In the genomic region with DNA sequence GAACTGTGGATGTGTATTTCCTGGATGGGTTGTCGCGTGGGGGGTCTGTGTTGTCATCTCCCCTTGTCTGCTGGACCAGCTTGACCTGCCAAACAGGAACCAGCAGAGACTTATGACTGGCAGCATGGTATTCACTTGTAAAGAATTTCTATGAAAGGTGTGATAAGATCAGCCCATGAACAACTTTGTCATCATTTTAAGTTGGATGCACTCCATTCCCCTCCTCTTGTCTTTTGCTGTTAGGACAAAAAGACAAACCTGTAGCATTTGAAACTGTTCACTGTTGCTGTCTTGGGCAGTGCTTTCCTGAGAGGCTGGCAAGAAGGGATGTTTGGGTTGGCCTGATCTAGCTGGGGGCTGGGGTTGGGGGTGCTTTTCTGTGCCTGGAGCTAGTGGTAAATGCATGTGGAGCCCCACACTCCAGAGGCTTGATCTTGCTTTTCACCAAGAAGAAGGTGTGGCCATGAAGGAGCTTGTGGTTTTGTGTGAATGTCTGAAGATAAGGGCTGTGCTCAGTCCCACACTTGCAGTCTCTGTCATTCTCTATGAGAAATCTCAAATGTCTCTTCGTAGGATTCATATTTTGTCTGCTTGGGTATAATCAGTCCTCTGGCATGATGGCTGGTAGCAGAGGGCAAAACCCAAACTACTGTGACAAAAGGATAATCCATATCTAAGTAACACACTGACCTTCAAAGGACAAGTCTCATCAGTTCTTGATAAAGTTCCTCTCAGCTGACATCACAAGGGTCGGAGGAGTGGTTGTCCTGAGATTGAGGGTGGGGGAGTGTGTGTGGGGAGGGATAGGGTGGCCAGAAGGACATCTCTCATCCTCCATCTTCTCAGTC, we compare ENCODE assay signal across 13 cellular contexts. TPM values are rescaled to one million over a fixed set of nuclear protein-coding genes. Genes with fewer than 3 reads are reported as not detected.
DNase-seq lines count a peak whose midpoint lies in the region; ATAC-seq, FAIRE-seq and TF ChIP-seq lines count a peak whose summit lies in the region.
"Had no signal": no experiment of that assay in that cellular context is flagged by ENCODE, and none has a peak within 500 bp of the region (broad histone marks: within the 10 kb centered on the region; RNA-seq: fewer than 3 reads in every experiment).

No MANE protein-coding gene starts in this region.

- no peaks in the 10 kb centered on the region for H3K9me3 Mint-ChIP-seq in activated T-helper 17 cell treated with anti-CD3 and anti-CD28 coated beads, Interleukin-2, amount 50 U/mL, for 72 hours
- H3K9me3 Mint-ChIP-seq: CD8-positive, alpha-beta T cell had no signal

- in situ Hi-C loops in gastrocnemius medialis (cut with MboI; ENCODE audit: low sequenced_read_pairs in 4 of 4): no loop called here

- ATAC-seq in activated T-helper 17 cell treated with anti-CD3 and anti-CD28 coated beads, Interleukin-2, amount 50 U/mL, for 72 hours (replicated peaks): no peak
- ATAC-seq in upper lobe of right lung (no peak), gastrocnemius medialis (no peak)
- ATAC-seq: CD8-positive, alpha-beta T cell had no signal

- H3K36me3 ChIP-seq in upper lobe of right lung (peaks cover 32% of the 10 kb centered on the region), gastrocnemius medialis (peaks cover 0 to 48% of the 10 kb centered on the region in 2 donors)

- no peaks in the 10 kb centered on the region for H3K27me3 ChIP-seq in upper lobe of right lung
- H3K27me3 ChIP-seq in gastrocnemius medialis: no peaks in the 10 kb centered on the region

- TF ChIP-seq CTCF in upper lobe of right lung (IDR thresholded peaks at IDR 0.05) (no peak), gastrocnemius medialis (IDR thresholded peaks at IDR 0.05 in 4 of 5, conservative IDR thresholded peaks at IDR 0.05 in 1 of 5) (no peak)

- H3K4me3 ChIP-seq in upper lobe of right lung (no peak overlapping the region), gastrocnemius medialis (no peak overlapping the region)
- H3K4me3 ChIP-seq: coronary artery had no signal

- no peaks in the 10 kb centered on the region for H3K27me3 Mint-ChIP-seq in activated T-helper 17 cell treated with anti-CD3 and anti-CD28 coated beads, Interleukin-2, amount 50 U/mL, for 72 hours

- H3K9me3 ChIP-seq in upper lobe of right lung: no peaks in the 10 kb centered on the region
- no peaks in the 10 kb centered on the region for H3K9me3 ChIP-seq in gastrocnemius medialis

- H3K4me1 ChIP-seq in upper lobe of right lung: peaks cover 20% of the 10 kb centered on the region
- no peaks in the 10 kb centered on the region for H3K4me1 ChIP-seq in gastrocnemius medialis

- H3K4me3 Mint-ChIP-seq in activated T-helper 17 cell treated with anti-CD3 and anti-CD28 coated beads, Interleukin-2, amount 50 U/mL, for 72 hours: no peak overlapping the region
- H3K4me3 Mint-ChIP-seq: CD8-positive, alpha-beta T cell had no signal

- DNase-seq in AG08395 (ENCODE audit: low spot score) (peak; percentile 11), HUDEP-2 (lab: John Stamatoyannopoulos, UW; ENCODE audit: unreplicated experiment in 76 of 76) (peak in 72 of 76 experiments; percentile 17 to 97 (median 67)), islet precursor cell (peak; percentile 92), GM12892 (ENCODE audit: insufficient read length) (no peak), upper lobe of right lung (no peak), gastrocnemius medialis (no peak), NOMO-1 (lab: John Stamatoyannopoulos, UW; ENCODE audit: unreplicated experiment in 2 of 2) (no peak)
- DNase-seq: CD8-positive, alpha-beta T cell; NCI-H1694 had no signal

- no peak for FAIRE-seq in GM12892 (lab: Jason Lieb, UNC)
- FAIRE-seq: GM18507 had no signal

- peaks cover 24% of the 10 kb centered on the region for H3K4me1 Mint-ChIP-seq in activated T-helper 17 cell treated with anti-CD3 and anti-CD28 coated beads, Interleukin-2, amount 50 U/mL, for 72 hours

- peak overlapping the region; percentile 34 for H3K27ac Mint-ChIP-seq in activated T-helper 17 cell treated with anti-CD3 and anti-CD28 coated beads, Interleukin-2, amount 50 U/mL, for 72 hours
- H3K27ac Mint-ChIP-seq: CD8-positive, alpha-beta T cell had no signal

- TF ChIP-seq POLR2A in GM12892 (IDR thresholded peaks at IDR 0.05; ENCODE audit: low read depth, low read length) (no peak), gastrocnemius medialis (IDR thresholded peaks at IDR 0.05) (no peak)

- intact Hi-C loops in upper lobe of right lung (cut with DNase I) (no loop called here), gastrocnemius medialis (cut with DNase I; ENCODE audit: low total_unique reads) (no loop called here)

- peaks cover 87% of the 10 kb centered on the region for H3K36me3 Mint-ChIP-seq in activated T-helper 17 cell treated with anti-CD3 and anti-CD28 coated beads, Interleukin-2, amount 50 U/mL, for 72 hours (ENCODE audit: low read depth)

- H3K27ac ChIP-seq in upper lobe of right lung (no peak overlapping the region), gastrocnemius medialis (no peak overlapping the region)
- H3K27ac ChIP-seq: coronary artery had no signal

RNA-seq across cellular contexts. Expression of a gene that starts 39.0 kb away (rescaled TPM):
- total RNA-seq in activated T-helper 17 cell treated with anti-CD3 and anti-CD28 coated beads, Interleukin-2, amount 50 U/mL, for 72 hours: 10 to 100 TPM; 77.4 to 91.9 TPM
- 79.0 TPM for polyA plus RNA-seq in GM12892 (2012; ENCODE audit: missing spikeins)
- 65.9 TPM for total RNA-seq in upper lobe of right lung
- 10 to 100 TPM; 20.1 to 45.0 (median 30.4) TPM for total RNA-seq in gastrocnemius medialis

RNA-seq across cellular contexts. Expression of a gene that starts 54.2 kb away (rescaled TPM):
- total RNA-seq in activated T-helper 17 cell treated with anti-CD3 and anti-CD28 coated beads, Interleukin-2, amount 50 U/mL, for 72 hours: not detected
- not detected for polyA plus RNA-seq in GM12892 (2012; ENCODE audit: missing spikeins)
- total RNA-seq in upper lobe of right lung: 12.3 TPM
- 10 to 100 TPM in 3 of 4 donors, 1 to 10 TPM in 1; 3.1 to 23.8 (median 13.7) TPM for total RNA-seq in gastrocnemius medialis
- total RNA-seq: CD8-positive, alpha-beta T cell; SK-MEL-5 had no signal

Comparison
In these comparisons a context has a peak if more than half of its experiments do, and no peak if none do; other contexts are left out.
1. DNase-seq: peak in AG08395 (single experiment), HUDEP-2 (72 of 76) and islet precursor cell (single experiment); none in GM12892 (single experiment), upper lobe of right lung (single experiment), gastrocnemius medialis (0 of 2) and NOMO-1 (0 of 2).